In genomic region chr19:8253678-8254077, GRCh38 we compare ENCODE assay signal across 10 cellular contexts.
"Had no signal": no experiment of that assay in that cellular context is flagged by ENCODE, and none has a peak within 500 bp of the region (broad histone marks: within the 10 kb centered on the region; RNA-seq: fewer than 3 reads in every experiment).

No MANE protein-coding gene starts in this region.

- H3K4me3 ChIP-seq: body of pancreas, SJCRH30, SK-N-MC had no signal

- H3K4me1 ChIP-seq: SJCRH30 had no signal

- DNase-seq: NCI-H1436 treated with DMSO at 0.1 percent for 48 hours, NCI-H524 treated with DMSO at 0.1 percent for 48 hours had no signal

- H3K36me3 ChIP-seq: SJCRH30 had no signal

- H3K27me3 ChIP-seq: body of pancreas, SJCRH30 had no signal

- H3K9me3 Mint-ChIP-seq: activated CD8-positive, alpha-beta T cell treated with anti-CD3 and anti-CD28 coated beads for 36 hours; activated naive CD4-positive, alpha-beta T cell treated with anti-CD3 and anti-CD28 coated beads, Interleukin-2, amount 50 U/mL, for 24 hours; activated T-helper 2 cell treated with anti-CD3 and anti-CD28 coated beads, Interferon-gamma antibody, Interleukin-2, Interleukin-4, amounts not matched to agents 10 μg/mL and 5 μg/mL and 100 μg/mL, durations not matched to agents 14 hours and 24 hours and 36 hours had no signal

- H3K27me3 Mint-ChIP-seq: activated CD4-positive, alpha-beta T cell treated with anti-CD3 and anti-CD28 coated beads, Interleukin-2, amount 10 ng/mL, durations not matched to agents 24 days and 14 days; activated CD8-positive, alpha-beta T cell treated with anti-CD3 and anti-CD28 coated beads for 36 hours; activated naive CD4-positive, alpha-beta T cell treated with anti-CD3 and anti-CD28 coated beads, Interleukin-2, amount 50 U/mL, for 24 hours; activated naive CD8-positive, alpha-beta T cell treated with anti-CD3 and anti-CD28 coated beads, Interleukin-2, amount 10 ng/mL, durations not matched to agents 7 days and 5 days had no signal

- H3K27ac Mint-ChIP-seq: activated CD4-positive, alpha-beta T cell treated with anti-CD3 and anti-CD28 coated beads, Interleukin-2, amount 10 ng/mL, durations not matched to agents 24 days and 14 days; activated CD8-positive, alpha-beta T cell treated with anti-CD3 and anti-CD28 coated beads for 36 hours; activated naive CD4-positive, alpha-beta T cell treated with anti-CD3 and anti-CD28 coated beads, Interleukin-2, amount 50 U/mL, for 24 hours; activated naive CD8-positive, alpha-beta T cell treated with anti-CD3 and anti-CD28 coated beads, Interleukin-2, amount 10 ng/mL, durations not matched to agents 7 days and 5 days; activated T-helper 2 cell treated with anti-CD3 and anti-CD28 coated beads, Interferon-gamma antibody, Interleukin-2, Interleukin-4, amounts not matched to agents 10 μg/mL and 5 μg/mL and 100 μg/mL, durations not matched to agents 14 hours and 24 hours and 36 hours had no signal

- H3K4me3 Mint-ChIP-seq: activated CD4-positive, alpha-beta T cell treated with anti-CD3 and anti-CD28 coated beads, Interleukin-2, amount 10 ng/mL, durations not matched to agents 24 days and 14 days; activated CD8-positive, alpha-beta T cell treated with anti-CD3 and anti-CD28 coated beads for 36 hours; activated naive CD4-positive, alpha-beta T cell treated with anti-CD3 and anti-CD28 coated beads, Interleukin-2, amount 50 U/mL, for 24 hours; activated naive CD8-positive, alpha-beta T cell treated with anti-CD3 and anti-CD28 coated beads, Interleukin-2, amount 10 ng/mL, durations not matched to agents 7 days and 5 days had no signal

- H3K9me3 ChIP-seq: body of pancreas, SJCRH30 had no signal

- H3K27ac ChIP-seq: body of pancreas, SJCRH30, SK-N-MC had no signal
